ENCODE assay signal across 1 cellular context in the genomic region with DNA sequence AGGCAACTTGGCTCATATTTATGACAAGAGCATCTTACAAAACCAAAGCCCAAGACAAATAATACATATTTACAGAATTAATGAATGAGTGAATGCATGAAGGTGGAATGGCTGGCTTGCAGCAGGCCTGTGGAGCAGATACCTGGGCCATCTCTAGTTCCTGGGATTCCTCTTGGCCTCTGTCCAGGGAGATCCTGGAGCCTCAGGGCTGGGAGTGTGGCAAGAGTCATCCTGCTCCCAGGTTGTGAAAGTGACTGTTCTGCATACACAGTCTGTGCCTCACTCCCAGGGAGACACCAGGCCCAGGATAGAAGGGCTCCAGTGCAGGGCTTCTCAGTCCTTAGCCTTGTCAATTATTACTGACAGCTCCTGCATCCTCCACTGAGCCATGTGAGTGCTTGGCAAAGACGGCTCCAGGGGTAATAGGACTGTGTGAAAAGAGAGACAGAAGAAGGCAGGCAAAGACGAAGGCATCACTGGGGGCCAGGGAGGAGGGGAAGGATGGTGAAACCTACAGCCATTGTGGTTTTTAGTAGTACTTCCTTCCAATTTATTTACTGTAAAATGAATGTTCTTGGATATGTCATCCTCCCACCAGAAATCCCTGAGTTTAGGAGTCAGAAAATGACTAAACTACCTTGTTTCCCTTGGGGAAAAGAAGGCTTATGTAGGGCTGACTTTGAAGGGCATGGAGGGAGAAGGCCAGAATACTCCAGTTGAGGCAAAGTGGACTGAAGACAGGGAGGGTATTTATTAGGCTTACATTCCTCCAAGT.
TF ChIP-seq lines count a peak whose summit lies in the region.

No MANE protein-coding gene starts in this region.

TF ChIP-seq in A549, 52 proteins besides CTCF, POLR2A, EP300 and RAD21 (continued from another document):
- TF ChIP-seq, protein P1, sequence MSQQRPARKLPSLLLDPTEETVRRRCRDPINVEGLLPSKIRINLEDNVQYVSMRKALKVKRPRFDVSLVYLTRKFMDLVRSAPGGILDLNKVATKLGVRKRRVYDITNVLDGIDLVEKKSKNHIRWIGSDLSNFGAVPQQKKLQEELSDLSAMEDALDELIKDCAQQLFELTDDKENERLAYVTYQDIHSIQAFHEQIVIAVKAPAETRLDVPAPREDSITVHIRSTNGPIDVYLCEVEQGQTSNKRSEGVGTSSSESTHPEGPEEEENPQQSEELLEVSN (IDR thresholded peaks at IDR 0.05; ENCODE audit: borderline replicate concordance, low read depth), result no peak
- TF ChIP-seq SREBF2 (IDR thresholded peaks at IDR 0.05) (no peak), MAZ (IDR thresholded peaks at IDR 0.05; ENCODE audit: borderline replicate concordance, low read depth, low read length) (no peak), FOSB (CRISPR knock-in tag; IDR thresholded peaks at IDR 0.05) (no peak), NPAS2 (CRISPR knock-in tag; IDR thresholded peaks at IDR 0.05; ENCODE audit: borderline replicate concordance) (no peak), SMC3 (IDR thresholded peaks at IDR 0.05) (no peak), GATA3 (IDR thresholded peaks at IDR 0.05; ENCODE audit: borderline replicate concordance) (no peak), NFE2L2 (conservative IDR thresholded peaks at IDR 0.05; ENCODE audit: low read length) (no peak), FOSL2 (IDR thresholded peaks at IDR 0.05) (no peak), FOSL2 (CRISPR knock-in tag; IDR thresholded peaks at IDR 0.05) (no peak), JUN (IDR thresholded peaks at IDR 0.05) (no peak), HDAC2 (IDR thresholded peaks at IDR 0.05) (no peak)
- TF ChIP-seq, protein P2, sequence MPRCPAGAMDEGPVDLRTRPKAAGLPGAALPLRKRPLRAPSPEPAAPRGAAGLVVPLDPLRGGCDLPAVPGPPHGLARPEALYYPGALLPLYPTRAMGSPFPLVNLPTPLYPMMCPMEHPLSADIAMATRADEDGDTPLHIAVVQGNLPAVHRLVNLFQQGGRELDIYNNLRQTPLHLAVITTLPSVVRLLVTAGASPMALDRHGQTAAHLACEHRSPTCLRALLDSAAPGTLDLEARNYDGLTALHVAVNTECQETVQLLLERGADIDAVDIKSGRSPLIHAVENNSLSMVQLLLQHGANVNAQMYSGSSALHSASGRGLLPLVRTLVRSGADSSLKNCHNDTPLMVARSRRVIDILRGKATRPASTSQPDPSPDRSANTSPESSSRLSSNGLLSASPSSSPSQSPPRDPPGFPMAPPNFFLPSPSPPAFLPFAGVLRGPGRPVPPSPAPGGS (IDR thresholded peaks at IDR 0.05), result no peak
